In genomic region chr21:37049741-37050140, GRCh38 we compare ENCODE assay signal across 11 cellular contexts. TPM values are rescaled to one million over a fixed set of nuclear protein-coding genes. Genes with fewer than 3 reads are reported as not detected.
"Had no signal": no experiment of that assay in that cellular context is flagged by ENCODE, and none has a peak within 500 bp of the region (broad histone marks: within the 10 kb centered on the region; RNA-seq: fewer than 3 reads in every experiment).

No MANE protein-coding gene starts in this region.

RNA-seq across cellular contexts. Expression of gene RIPPLY3, which starts 43.2 kb away (rescaled TPM):
- total RNA-seq: left cardiac atrium, left lobe of liver, left ventricle myocardium inferior, left ventricle myocardium superior, lower leg skin, lung microvascular endothelial cell, mesenteric fat pad, mononuclear cell, mucosa of descending colon, myocyte had no signal
- polyA plus RNA-seq: immature natural killer cell had no signal
